ENCODE assay signal across 28 cellular contexts in genomic region chr18:199214-199613, GRCh38.
"Had no signal": no experiment of that assay in that cellular context is flagged by ENCODE, and none has a peak within 500 bp of the region (broad histone marks: within the 10 kb centered on the region; RNA-seq: fewer than 3 reads in every experiment).

No MANE protein-coding gene starts in this region.

- H3K4me3 Mint-ChIP-seq: activated naive CD4-positive, alpha-beta T cell treated with anti-CD3 and anti-CD28 coated beads, Interleukin-2, amount 10 ng/mL, durations not matched to agents 7 days and 5 days; activated naive CD8-positive, alpha-beta T cell treated with anti-CD3 and anti-CD28 coated beads, Interleukin-2, amount 10 ng/mL, durations not matched to agents 7 days and 5 days; activated T-helper 1 cell treated with anti-CD3 and anti-CD28 coated beads, Interleukin-12 subunit alpha, Interleukin-12 subunit beta, Interleukin-2, Interleukin-4 antibody, amounts not matched to agents 30 ng/mL and 10 ng/mL and 1 ng/mL, durations not matched to agents 14 hours and 24 hours and 36 hours; dendritic cell treated with granulocyte-macrophage colony-stimulating factor and Interleukin-4, amounts not matched to agents 40 ng/mL and 50 ng/mL, for 4 days; endodermal cell; immature natural killer cell; naive thymus-derived CD4-positive, alpha-beta T cell; stimulated activated naive B cell treated with anti-CD40 and anti-IgM and Interleukin-4, amounts not matched to agents 10 μg/mL and 1 μg/mL and 100 μg/mL, for 72 hours had no signal

- H3K4me3 ChIP-seq: heart left ventricle, ovary, suprapubic skin, tibial artery had no signal

- ATAC-seq: esophagus mucosa; foreskin keratinocyte; heart left ventricle; naive thymus-derived CD4-positive, alpha-beta T cell; stimulated activated naive B cell treated with anti-CD40 and anti-IgM and Interleukin-4, amounts not matched to agents 10 μg/mL and 1 μg/mL and 100 μg/mL, for 72 hours had no signal

- H3K4me1 Mint-ChIP-seq: activated naive CD8-positive, alpha-beta T cell treated with anti-CD3 and anti-CD28 coated beads, Interleukin-2, amount 10 ng/mL, durations not matched to agents 7 days and 5 days; stimulated activated naive B cell treated with anti-CD40 and anti-IgM and Interleukin-4, amounts not matched to agents 10 μg/mL and 1 μg/mL and 100 μg/mL, for 72 hours had no signal

- FAIRE-seq: astrocyte had no signal

- H3K27ac Mint-ChIP-seq: activated naive CD4-positive, alpha-beta T cell treated with anti-CD3 and anti-CD28 coated beads, Interleukin-2, amount 10 ng/mL, durations not matched to agents 7 days and 5 days; activated naive CD8-positive, alpha-beta T cell treated with anti-CD3 and anti-CD28 coated beads, Interleukin-2, amount 10 ng/mL, durations not matched to agents 7 days and 5 days; activated T-helper 1 cell treated with anti-CD3 and anti-CD28 coated beads, Interleukin-12 subunit alpha, Interleukin-12 subunit beta, Interleukin-2, Interleukin-4 antibody, amounts not matched to agents 30 ng/mL and 10 ng/mL and 1 ng/mL, durations not matched to agents 14 hours and 24 hours and 36 hours; dendritic cell treated with granulocyte-macrophage colony-stimulating factor and Interleukin-4, amounts not matched to agents 40 ng/mL and 50 ng/mL, for 4 days; progenitor cell of endocrine pancreas; stimulated activated naive B cell treated with anti-CD40 and anti-IgM and Interleukin-4, amounts not matched to agents 10 μg/mL and 1 μg/mL and 100 μg/mL, for 72 hours had no signal

- H3K9me3 Mint-ChIP-seq: activated naive CD4-positive, alpha-beta T cell treated with anti-CD3 and anti-CD28 coated beads, Interleukin-2, amount 10 ng/mL, durations not matched to agents 7 days and 5 days; activated naive CD8-positive, alpha-beta T cell treated with anti-CD3 and anti-CD28 coated beads, Interleukin-2, amount 10 ng/mL, durations not matched to agents 7 days and 5 days; activated T-helper 1 cell treated with anti-CD3 and anti-CD28 coated beads, Interleukin-12 subunit alpha, Interleukin-12 subunit beta, Interleukin-2, Interleukin-4 antibody, amounts not matched to agents 30 ng/mL and 10 ng/mL and 1 ng/mL, durations not matched to agents 14 hours and 24 hours and 36 hours; dendritic cell treated with granulocyte-macrophage colony-stimulating factor and Interleukin-4, amounts not matched to agents 40 ng/mL and 50 ng/mL, for 4 days; endodermal cell; immature natural killer cell; naive thymus-derived CD4-positive, alpha-beta T cell; stimulated activated naive B cell treated with anti-CD40 and anti-IgM and Interleukin-4, amounts not matched to agents 10 μg/mL and 1 μg/mL and 100 μg/mL, for 72 hours had no signal

- H3K27me3 Mint-ChIP-seq: activated naive CD4-positive, alpha-beta T cell treated with anti-CD3 and anti-CD28 coated beads, Interleukin-2, amount 10 ng/mL, durations not matched to agents 7 days and 5 days; activated naive CD8-positive, alpha-beta T cell treated with anti-CD3 and anti-CD28 coated beads, Interleukin-2, amount 10 ng/mL, durations not matched to agents 7 days and 5 days; dendritic cell treated with granulocyte-macrophage colony-stimulating factor and Interleukin-4, amounts not matched to agents 40 ng/mL and 50 ng/mL, for 4 days; naive thymus-derived CD4-positive, alpha-beta T cell; progenitor cell of endocrine pancreas; stimulated activated naive B cell treated with anti-CD40 and anti-IgM and Interleukin-4, amounts not matched to agents 10 μg/mL and 1 μg/mL and 100 μg/mL, for 72 hours had no signal

- DNase-seq: activated CD4-positive, alpha-beta T cell treated with anti-CD3 and anti-CD28 coated beads for 4 hours; activated CD4-positive, alpha-beta T cell treated with anti-CD3 and anti-CD28 coated beads, Interleukin-2, amount 50 U/mL, for 48 hours; activated CD8-positive, alpha-beta memory T cell treated with anti-CD3 and anti-CD28 coated beads, Interleukin-2, amount 50 U/mL, for 4 hours; activated effector memory CD4-positive, alpha-beta T cell treated with anti-CD3 and anti-CD28 coated beads, Interleukin-2, amount 50 U/mL, for 16 hours; activated naive CD4-positive, alpha-beta T cell treated with anti-CD3 and anti-CD28 coated beads, Interleukin-2, amount 10 ng/mL, durations not matched to agents 7 days and 5 days; activated naive CD8-positive, alpha-beta T cell treated with anti-CD3 and anti-CD28 coated beads, Interleukin-2, amount 10 ng/mL, durations not matched to agents 7 days and 5 days; activated T-cell treated with anti-CD3 and anti-CD28 coated beads, Interleukin-2, amount 50 U/mL, for 1 hour; amniotic stem cell; brain microvascular endothelial cell; endodermal cell; foreskin keratinocyte; heart left ventricle; hypothalamus; immature natural killer cell; midbrain; naive thymus-derived CD4-positive, alpha-beta T cell; ovary; stimulated activated CD4-positive, alpha-beta T cell treated with anti-CD3 and anti-CD28 coated beads, Interleukin-15, amount 100 ng/mL, for 24 hours; stimulated activated CD4-positive, alpha-beta T cell treated with anti-CD3 and anti-CD28 coated beads, Interleukin-2, amount 100 ng/mL, for 24 hours; stimulated activated naive B cell treated with anti-CD40 and anti-IgM and Interleukin-4, amounts not matched to agents 10 μg/mL and 1 μg/mL and 100 μg/mL, for 72 hours; T-helper 9 cell; tibial artery had no signal
